2 cellular contexts compared by ENCODE assay signal in genomic region chr14:99781091-99781490, GRCh38.
TF ChIP-seq lines count a peak whose summit lies in the region.

No MANE protein-coding gene starts in this region.

TF ChIP-seq in GM23338, 12 proteins besides CTCF, POLR2A, EP300 and RAD21:
- no peak for TF ChIP-seq EZH2phosphoT487 (IDR thresholded peaks at IDR 0.05; ENCODE audit: unreplicated experiment)
- TF ChIP-seq REST (IDR thresholded peaks at IDR 0.05; ENCODE audit: unreplicated experiment) = no peak
- TF ChIP-seq POLR2AphosphoS5 (IDR thresholded peaks at IDR 0.05; ENCODE audit: low read depth) = no peak

TF ChIP-seq in IMR-90, 13 proteins besides CTCF, POLR2A, EP300 and RAD21:
- TF ChIP-seq CHD1 (IDR thresholded peaks at IDR 0.05; ENCODE audit: low read depth, low read length) = no peak
- TF ChIP-seq BHLHE40 (IDR thresholded peaks at IDR 0.05; ENCODE audit: low read depth, low read length) = no peak
- no peak for TF ChIP-seq NFE2L2 (IDR thresholded peaks at IDR 0.05; ENCODE audit: low read depth, low read length)
- no peak for TF ChIP-seq MXI1 (IDR thresholded peaks at IDR 0.05; ENCODE audit: borderline replicate concordance, low read depth, low read length)
- no peak for TF ChIP-seq USF2 (IDR thresholded peaks at IDR 0.05; ENCODE audit: low read depth, low read length)
- TF ChIP-seq FOS (IDR thresholded peaks at IDR 0.05; ENCODE audit: low read depth, low read length) = no peak
- TF ChIP-seq SMC3 (IDR thresholded peaks at IDR 0.05; ENCODE audit: low read depth, low read length) = no peak
- TF ChIP-seq CEBPB (IDR thresholded peaks at IDR 0.05; ENCODE audit: low read depth, low read length) = no peak
- TF ChIP-seq MAZ (IDR thresholded peaks at IDR 0.05; ENCODE audit: borderline replicate concordance, low read depth, low read length) = no peak
- TF ChIP-seq ELK1 (IDR thresholded peaks at IDR 0.05; ENCODE audit: borderline replicate concordance, low read depth, low read length) = no peak
- TF ChIP-seq RFX5 (IDR thresholded peaks at IDR 0.05; ENCODE audit: low read depth, low read length) = no peak
- TF ChIP-seq RCOR1 (IDR thresholded peaks at IDR 0.05; ENCODE audit: insufficient replicate concordance, low read length) = no peak
- no peak for TF ChIP-seq MAFK (IDR thresholded peaks at IDR 0.05; ENCODE audit: low read depth, low read length)
